Comparison of ENCODE assay signal across 1 cellular context in the genomic region with DNA sequence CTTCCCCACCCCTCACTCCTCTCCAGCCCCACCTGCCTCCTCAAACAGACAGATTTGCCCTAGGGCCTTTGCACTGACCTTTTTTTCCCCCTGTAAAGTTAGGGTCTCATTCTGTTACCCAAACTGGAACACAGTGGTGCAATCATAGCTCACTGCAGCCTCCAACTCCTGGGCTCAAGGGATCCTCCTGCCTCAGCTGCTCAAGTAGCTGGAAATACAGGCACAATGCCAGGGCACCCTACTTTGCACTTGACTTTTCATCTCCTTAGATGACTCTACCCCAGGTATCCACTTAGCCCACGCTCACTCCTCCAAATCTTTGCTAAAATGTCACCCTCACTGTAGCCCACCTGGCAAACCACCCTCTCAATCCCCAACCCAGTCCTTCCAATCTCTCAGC.
TF ChIP-seq lines count a peak whose summit lies in the region.

No MANE protein-coding gene starts in this region.

TF ChIP-seq in HEK293, 187 proteins besides CTCF, POLR2A, EP300 and RAD21:
- TF ChIP-seq ZNF621 (tag by site-specific recombination; IDR thresholded peaks at IDR 0.05) = no peak
- TF ChIP-seq ZNF426 (tag by site-specific recombination; IDR thresholded peaks at IDR 0.05) = no peak
- peak; percentile 56 for TF ChIP-seq ZNF623 (tag by site-specific recombination; IDR thresholded peaks at IDR 0.05)
- no peak for TF ChIP-seq ZNF221 (tag by site-specific recombination; IDR thresholded peaks at IDR 0.05; ENCODE audit: borderline replicate concordance)
- TF ChIP-seq ZNF140 (tag by site-specific recombination; IDR thresholded peaks at IDR 0.05) = no peak
- no peak for TF ChIP-seq ZNF560 (tag by site-specific recombination; IDR thresholded peaks at IDR 0.05; ENCODE audit: borderline replicate concordance)
- peak; percentile 18; the same call in 1 of the 2 replicates for TF ChIP-seq ZNF394 (tag by site-specific recombination; IDR thresholded peaks at IDR 0.05; ENCODE audit: borderline replicate concordance)
- TF ChIP-seq GFI1B (tag by site-specific recombination; IDR thresholded peaks at IDR 0.05) = no peak
- peak; percentile 35; the same call in 1 of the 2 replicates for TF ChIP-seq ZBTB48 (tag by site-specific recombination; IDR thresholded peaks at IDR 0.05)
- TF ChIP-seq ZNF660 (tag by site-specific recombination; IDR thresholded peaks at IDR 0.05) = no peak
- TF ChIP-seq, protein P1, sequence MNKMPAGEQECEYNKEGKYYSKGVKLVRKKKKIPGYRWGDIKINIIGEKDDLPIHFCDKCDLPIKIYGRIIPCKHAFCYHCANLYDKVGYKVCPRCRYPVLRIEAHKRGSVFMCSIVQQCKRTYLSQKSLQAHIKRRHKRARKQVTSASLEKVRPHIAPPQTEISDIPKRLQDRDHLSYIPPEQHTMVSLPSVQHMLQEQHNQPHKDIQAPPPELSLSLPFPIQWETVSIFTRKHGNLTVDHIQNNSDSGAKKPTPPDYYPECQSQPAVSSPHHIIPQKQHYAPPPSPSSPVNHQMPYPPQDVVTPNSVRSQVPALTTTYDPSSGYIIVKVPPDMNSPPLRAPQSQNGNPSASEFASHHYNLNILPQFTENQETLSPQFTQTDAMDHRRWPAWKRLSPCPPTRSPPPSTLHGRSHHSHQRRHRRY (tag by site-specific recombination; IDR thresholded peaks at IDR 0.05) = no peak
- no peak for TF ChIP-seq ZNF138 (tag by site-specific recombination; IDR thresholded peaks at IDR 0.05; ENCODE audit: borderline replicate concordance)
- no peak for TF ChIP-seq KLF1 (tag by site-specific recombination; IDR thresholded peaks at IDR 0.05)
- no peak for TF ChIP-seq ZNF585B (tag by site-specific recombination; IDR thresholded peaks at IDR 0.05)
- TF ChIP-seq, protein P2, sequence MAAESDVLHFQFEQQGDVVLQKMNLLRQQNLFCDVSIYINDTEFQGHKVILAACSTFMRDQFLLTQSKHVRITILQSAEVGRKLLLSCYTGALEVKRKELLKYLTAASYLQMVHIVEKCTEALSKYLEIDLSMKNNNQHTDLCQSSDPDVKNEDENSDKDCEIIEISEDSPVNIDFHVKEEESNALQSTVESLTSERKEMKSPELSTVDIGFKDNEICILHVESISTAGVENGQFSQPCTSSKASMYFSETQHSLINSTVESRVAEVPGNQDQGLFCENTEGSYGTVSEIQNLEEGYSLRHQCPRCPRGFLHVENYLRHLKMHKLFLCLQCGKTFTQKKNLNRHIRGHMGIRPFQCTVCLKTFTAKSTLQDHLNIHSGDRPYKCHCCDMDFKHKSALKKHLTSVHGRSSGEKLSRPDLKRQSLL (tag by site-specific recombination; IDR thresholded peaks at IDR 0.05) = no peak
